2 cellular contexts compared by ENCODE assay signal in the genomic region with DNA sequence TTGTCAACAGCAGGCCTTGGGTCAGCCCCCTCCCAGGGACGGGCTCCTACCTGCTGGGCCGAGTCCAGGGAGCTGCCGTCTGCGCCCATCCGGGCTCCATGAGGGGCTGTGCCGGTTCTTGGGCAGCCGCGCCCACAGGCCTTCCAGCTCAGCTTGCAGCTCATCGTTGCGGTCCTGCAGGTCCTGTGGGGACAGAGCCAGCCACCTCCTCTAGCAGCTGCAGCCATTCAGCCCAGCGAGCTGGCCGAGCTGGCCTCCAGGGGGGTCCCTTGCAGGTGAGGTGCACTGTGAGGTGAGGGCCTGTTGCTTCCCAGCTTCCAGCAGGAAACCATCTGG.
TF ChIP-seq lines count a peak whose summit lies in the region.

No MANE protein-coding gene starts in this region.

TF ChIP-seq in IMR-90, 13 proteins besides CTCF, POLR2A, EP300 and RAD21 (continued from another document):
- TF ChIP-seq, protein P1, sequence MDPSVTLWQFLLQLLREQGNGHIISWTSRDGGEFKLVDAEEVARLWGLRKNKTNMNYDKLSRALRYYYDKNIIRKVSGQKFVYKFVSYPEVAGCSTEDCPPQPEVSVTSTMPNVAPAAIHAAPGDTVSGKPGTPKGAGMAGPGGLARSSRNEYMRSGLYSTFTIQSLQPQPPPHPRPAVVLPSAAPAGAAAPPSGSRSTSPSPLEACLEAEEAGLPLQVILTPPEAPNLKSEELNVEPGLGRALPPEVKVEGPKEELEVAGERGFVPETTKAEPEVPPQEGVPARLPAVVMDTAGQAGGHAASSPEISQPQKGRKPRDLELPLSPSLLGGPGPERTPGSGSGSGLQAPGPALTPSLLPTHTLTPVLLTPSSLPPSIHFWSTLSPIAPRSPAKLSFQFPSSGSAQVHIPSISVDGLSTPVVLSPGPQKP (IDR thresholded peaks at IDR 0.05; ENCODE audit: borderline replicate concordance, low read depth, low read length): no peak
- TF ChIP-seq, protein P2, sequence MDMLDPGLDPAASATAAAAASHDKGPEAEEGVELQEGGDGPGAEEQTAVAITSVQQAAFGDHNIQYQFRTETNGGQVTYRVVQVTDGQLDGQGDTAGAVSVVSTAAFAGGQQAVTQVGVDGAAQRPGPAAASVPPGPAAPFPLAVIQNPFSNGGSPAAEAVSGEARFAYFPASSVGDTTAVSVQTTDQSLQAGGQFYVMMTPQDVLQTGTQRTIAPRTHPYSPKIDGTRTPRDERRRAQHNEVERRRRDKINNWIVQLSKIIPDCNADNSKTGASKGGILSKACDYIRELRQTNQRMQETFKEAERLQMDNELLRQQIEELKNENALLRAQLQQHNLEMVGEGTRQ (IDR thresholded peaks at IDR 0.05; ENCODE audit: low read depth, low read length): no peak
- TF ChIP-seq MAFK (IDR thresholded peaks at IDR 0.05; ENCODE audit: low read depth, low read length) (no peak), CHD1 (IDR thresholded peaks at IDR 0.05; ENCODE audit: low read depth, low read length) (no peak), BHLHE40 (IDR thresholded peaks at IDR 0.05; ENCODE audit: low read depth, low read length) (no peak), CEBPB (IDR thresholded peaks at IDR 0.05; ENCODE audit: low read depth, low read length) (no peak), MAZ (IDR thresholded peaks at IDR 0.05; ENCODE audit: borderline replicate concordance, low read depth, low read length) (no peak), SMC3 (IDR thresholded peaks at IDR 0.05; ENCODE audit: low read depth, low read length) (no peak), RFX5 (IDR thresholded peaks at IDR 0.05; ENCODE audit: low read depth, low read length) (no peak), FOS (IDR thresholded peaks at IDR 0.05; ENCODE audit: low read depth, low read length) (no peak), MXI1 (IDR thresholded peaks at IDR 0.05; ENCODE audit: borderline replicate concordance, low read depth, low read length) (no peak), NFE2L2 (IDR thresholded peaks at IDR 0.05; ENCODE audit: low read depth, low read length) (no peak)

TF ChIP-seq in WTC11, 78 proteins besides CTCF, POLR2A, EP300 and RAD21 (continued from another document):
- TF ChIP-seq, protein P3, sequence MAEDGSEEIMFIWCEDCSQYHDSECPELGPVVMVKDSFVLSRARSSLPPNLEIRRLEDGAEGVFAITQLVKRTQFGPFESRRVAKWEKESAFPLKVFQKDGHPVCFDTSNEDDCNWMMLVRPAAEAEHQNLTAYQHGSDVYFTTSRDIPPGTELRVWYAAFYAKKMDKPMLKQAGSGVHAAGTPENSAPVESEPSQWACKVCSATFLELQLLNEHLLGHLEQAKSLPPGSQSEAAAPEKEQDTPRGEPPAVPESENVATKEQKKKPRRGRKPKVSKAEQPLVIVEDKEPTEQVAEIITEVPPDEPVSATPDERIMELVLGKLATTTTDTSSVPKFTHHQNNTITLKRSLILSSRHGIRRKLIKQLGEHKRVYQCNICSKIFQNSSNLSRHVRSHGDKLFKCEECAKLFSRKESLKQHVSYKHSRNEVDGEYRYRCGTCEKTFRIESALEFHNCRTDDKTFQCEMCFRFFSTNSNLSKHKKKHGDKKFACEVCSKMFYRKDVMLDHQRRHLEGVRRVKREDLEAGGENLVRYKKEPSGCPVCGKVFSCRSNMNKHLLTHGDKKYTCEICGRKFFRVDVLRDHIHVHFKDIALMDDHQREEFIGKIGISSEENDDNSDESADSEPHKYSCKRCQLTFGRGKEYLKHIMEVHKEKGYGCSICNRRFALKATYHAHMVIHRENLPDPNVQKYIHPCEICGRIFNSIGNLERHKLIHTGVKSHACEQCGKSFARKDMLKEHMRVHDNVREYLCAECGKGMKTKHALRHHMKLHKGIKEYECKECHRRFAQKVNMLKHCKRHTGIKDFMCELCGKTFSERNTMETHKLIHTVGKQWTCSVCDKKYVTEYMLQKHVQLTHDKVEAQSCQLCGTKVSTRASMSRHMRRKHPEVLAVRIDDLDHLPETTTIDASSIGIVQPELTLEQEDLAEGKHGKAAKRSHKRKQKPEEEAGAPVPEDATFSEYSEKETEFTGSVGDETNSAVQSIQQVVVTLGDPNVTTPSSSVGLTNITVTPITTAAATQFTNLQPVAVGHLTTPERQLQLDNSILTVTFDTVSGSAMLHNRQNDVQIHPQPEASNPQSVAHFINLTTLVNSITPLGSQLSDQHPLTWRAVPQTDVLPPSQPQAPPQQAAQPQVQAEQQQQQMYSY (CRISPR knock-in tag; IDR thresholded peaks at IDR 0.05): no peak
- TF ChIP-seq, protein P4, sequence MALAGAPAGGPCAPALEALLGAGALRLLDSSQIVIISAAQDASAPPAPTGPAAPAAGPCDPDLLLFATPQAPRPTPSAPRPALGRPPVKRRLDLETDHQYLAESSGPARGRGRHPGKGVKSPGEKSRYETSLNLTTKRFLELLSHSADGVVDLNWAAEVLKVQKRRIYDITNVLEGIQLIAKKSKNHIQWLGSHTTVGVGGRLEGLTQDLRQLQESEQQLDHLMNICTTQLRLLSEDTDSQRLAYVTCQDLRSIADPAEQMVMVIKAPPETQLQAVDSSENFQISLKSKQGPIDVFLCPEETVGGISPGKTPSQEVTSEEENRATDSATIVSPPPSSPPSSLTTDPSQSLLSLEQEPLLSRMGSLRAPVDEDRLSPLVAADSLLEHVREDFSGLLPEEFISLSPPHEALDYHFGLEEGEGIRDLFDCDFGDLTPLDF (CRISPR knock-in tag; IDR thresholded peaks at IDR 0.05): no peak
- TF ChIP-seq GRHL2 (CRISPR knock-in tag; IDR thresholded peaks at IDR 0.05; ENCODE audit: insufficient replicate concordance, severe bottlenecking) (no peak), ESRRA (CRISPR knock-in tag; IDR thresholded peaks at IDR 0.05; ENCODE audit: borderline replicate concordance) (no peak), GTF2I (CRISPR knock-in tag; conservative IDR thresholded peaks at IDR 0.05) (no peak), TEAD4 (CRISPR knock-in tag; IDR thresholded peaks at IDR 0.05) (no peak), NR2C2 (CRISPR knock-in tag; IDR thresholded peaks at IDR 0.05) (no peak), OVOL2 (CRISPR knock-in tag; IDR thresholded peaks at IDR 0.05; ENCODE audit: borderline replicate concordance) (no peak), TP53 (CRISPR knock-in tag; IDR thresholded peaks at IDR 0.05) (no peak), EMX1 (CRISPR knock-in tag; IDR thresholded peaks at IDR 0.05) (no peak)
